8 cellular contexts compared by ENCODE assay signal in genomic region chr17:59331929-59332889, GRCh38. TPM values are rescaled to one million over a fixed set of nuclear protein-coding genes. Genes with fewer than 3 reads are reported as not detected.
DNase-seq lines count a peak whose midpoint lies in the region; ATAC-seq and TF ChIP-seq lines count a peak whose summit lies in the region.

No MANE protein-coding gene starts in this region.

- no peaks in the 10 kb centered on the region for H3K9me3 Mint-ChIP-seq in T-helper 1 cell treated with Interleukin-12 subunit alpha and Interleukin-12 subunit beta and Interleukin-4 antibody, amounts not matched to agents 30 μg/mL and 1 μg/mL, for 36 hours

- DNase-seq in GM12865 (ENCODE audit: low read depth) (peak; percentile 30), choroid plexus epithelial cell (ENCODE audit: low read depth) (no peak), left lobe of liver (ENCODE audit: low spot score) (peak; percentile 83), SK-N-DZ (ENCODE audit: low spot score) (no peak), GM19240 (ENCODE audit: insufficient read length, low spot score) (no peak)
- DNase-seq in stimulated activated CD8-positive, alpha-beta memory T cell treated with anti-CD3 and anti-CD28 coated beads, Interleukin-2, amount 100 ng/mL, for 48 hours (ENCODE audit: low read depth in 2 of 2), result peak; percentile 10 to 23

- H3K4me1 Mint-ChIP-seq in T-helper 1 cell treated with Interleukin-12 subunit alpha and Interleukin-12 subunit beta and Interleukin-4 antibody, amounts not matched to agents 30 μg/mL and 1 μg/mL, for 36 hours (ENCODE audit: low read depth), result peaks cover 41% of the 10 kb centered on the region

- H3K36me3 Mint-ChIP-seq in T-helper 1 cell treated with Interleukin-12 subunit alpha and Interleukin-12 subunit beta and Interleukin-4 antibody, amounts not matched to agents 30 μg/mL and 1 μg/mL, for 36 hours (ENCODE audit: low read depth), result peaks cover 3% of the 10 kb centered on the region

- peak overlapping the region; percentile 70 for H3K27ac Mint-ChIP-seq in T-helper 1 cell treated with Interleukin-12 subunit alpha and Interleukin-12 subunit beta and Interleukin-4 antibody, amounts not matched to agents 30 μg/mL and 1 μg/mL, for 36 hours

- ATAC-seq in HG02840 (IDR thresholded peaks at IDR 0.05; ENCODE audit: low FRiP score, unreplicated experiment) (peak; percentile 21), left lobe of liver (peak; percentile 58)

- H3K4me3 Mint-ChIP-seq in T-helper 1 cell treated with Interleukin-12 subunit alpha and Interleukin-12 subunit beta and Interleukin-4 antibody, amounts not matched to agents 30 μg/mL and 1 μg/mL, for 36 hours, result peak overlapping the region; percentile 86

- peak overlapping the region; percentile 74 for H3K4me3 ChIP-seq in GM12865 (ENCODE audit: low read depth, low read length)
- H3K4me3 ChIP-seq in choroid plexus epithelial cell (ENCODE audit: low read depth, low read length), result peak overlapping the region; percentile 84

- peaks cover 25% of the 10 kb centered on the region for H3K27me3 Mint-ChIP-seq in T-helper 1 cell treated with Interleukin-12 subunit alpha and Interleukin-12 subunit beta and Interleukin-4 antibody, amounts not matched to agents 30 μg/mL and 1 μg/mL, for 36 hours (ENCODE audit: low read depth)

- no peak for TF ChIP-seq CTCF in GM12865 (IDR thresholded peaks at IDR 0.05; ENCODE audit: insufficient read depth, low read depth, low read length, missing control alignments)
- no peak for TF ChIP-seq CTCF in choroid plexus epithelial cell (conservative IDR thresholded peaks at IDR 0.05; ENCODE audit: low read depth, low read length)

RNA-seq across cellular contexts. Expression of gene YPEL2, which starts 0.8 kb away (rescaled TPM):
- total RNA-seq in left lobe of liver, result 18.9 TPM
- polyA plus RNA-seq in SK-N-DZ (2014; cell fraction: cytosol; rRNA removed), result 5.8 and 6.0 TPM in 2 replicates
- 5.7 and 7.3 TPM in 2 replicates for polyA plus RNA-seq in SK-N-DZ (2014; cell fraction: nucleus; rRNA removed)

Comparison
In these comparisons a context has a peak if more than half of its experiments do, and no peak if none do; other contexts are left out.
1. DNase-seq: peak in GM12865 (single experiment), left lobe of liver (single experiment) and stimulated activated CD8-positive, alpha-beta memory T cell treated with anti-CD3 and anti-CD28 coated beads, Interleukin-2, amount 100 ng/mL, for 48 hours (2 of 2); none in choroid plexus epithelial cell (single experiment), SK-N-DZ (single experiment) and GM19240 (single experiment).